In the genomic region with DNA sequence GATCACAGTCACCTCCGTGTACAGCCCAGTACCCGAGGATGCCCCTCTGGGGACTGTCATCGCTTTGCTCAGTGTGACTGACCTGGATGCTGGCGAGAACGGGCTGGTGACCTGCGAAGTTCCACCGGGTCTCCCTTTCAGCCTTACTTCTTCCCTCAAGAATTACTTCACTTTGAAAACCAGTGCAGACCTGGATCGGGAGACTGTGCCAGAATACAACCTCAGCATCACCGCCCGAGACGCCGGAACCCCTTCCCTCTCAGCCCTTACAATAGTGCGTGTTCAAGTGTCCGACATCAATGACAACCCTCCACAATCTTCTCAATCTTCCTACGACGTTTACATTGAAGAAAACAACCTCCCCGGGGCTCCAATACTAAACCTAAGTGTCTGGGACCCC, we compare ENCODE assay signal across 10 cellular contexts. TPM values are rescaled to one million over a fixed set of nuclear protein-coding genes. Genes with fewer than 3 reads are reported as not detected.
A peak's percentile ranks its signal among the peaks of the same experiment; 100 is the strongest.
DNase-seq lines count a peak whose midpoint lies in the region; FAIRE-seq and TF ChIP-seq lines count a peak whose summit lies in the region.
"Had no signal": no experiment of that assay in that cellular context is flagged by ENCODE, and none has a peak within 500 bp of the region (broad histone marks: within the 10 kb centered on the region; RNA-seq: fewer than 3 reads in every experiment).

No MANE protein-coding gene starts in this region.

- no peaks in the 10 kb centered on the region for H3K9me2 ChIP-seq in neural cell (ENCODE audit: insufficient read depth, low read length)

- TF ChIP-seq EP300 in neural cell (conservative IDR thresholded peaks at IDR 0.05; ENCODE audit: poor library complexity, severe bottlenecking): no peak

- TF ChIP-seq POLR2A in H54 (IDR thresholded peaks at IDR 0.05; ENCODE audit: low read depth, low read length): no peak

- peaks cover 5% of the 10 kb centered on the region; the same call in 1 of the 2 replicates for H3K36me3 ChIP-seq in BE2C
- peaks cover 32% of the 10 kb centered on the region for H3K36me3 ChIP-seq in MG63
- H3K36me3 ChIP-seq in effector memory CD4-positive, alpha-beta T cell (ENCODE audit: control insufficient read depth, insufficient read depth, low read length): no peaks in the 10 kb centered on the region
- H3K36me3 ChIP-seq in neural cell (ENCODE audit: insufficient read depth, low read length): peaks cover 29% of the 10 kb centered on the region

- no peak overlapping the region for H3K9ac ChIP-seq in neural cell (ENCODE audit: low read length)

- H4K20me1 ChIP-seq in neural cell (ENCODE audit: insufficient read depth): no peaks in the 10 kb centered on the region

- no peak for FAIRE-seq in H54 (lab: Jason Lieb, UNC)

- no peak overlapping the region for H3K4me2 ChIP-seq in neural cell (ENCODE audit: low read length)

- peaks cover 8% of the 10 kb centered on the region for H3K79me2 ChIP-seq in neural cell (replicated peaks; ENCODE audit: insufficient read depth, low read length)

- H3F3A ChIP-seq in neural cell (ENCODE audit: insufficient read depth, low read length, poor library complexity, severe bottlenecking): no peaks in the 10 kb centered on the region

- H3K27me3 ChIP-seq in BE2C: no peaks in the 10 kb centered on the region
- H3K27me3 ChIP-seq in MG63: no peaks in the 10 kb centered on the region
- H3K27me3 ChIP-seq in effector memory CD4-positive, alpha-beta T cell (replicated peaks; ENCODE audit: control insufficient read depth, insufficient read depth, low read length, poor library complexity, severe bottlenecking): peaks cover 26% of the 10 kb centered on the region
- no peaks in the 10 kb centered on the region for H3K27me3 ChIP-seq in neural cell (ENCODE audit: insufficient read depth, low read depth, low read length)

- DNase-seq in BE2C (no peak), MG63 (no peak), H54 (ENCODE audit: insufficient read length, low spot score) (no peak), amniotic stem cell (lab: John Stamatoyannopoulos, UW) (no peak), mesenteric fat pad (ENCODE audit: low spot score) (no peak)
- no peak for DNase-seq in effector memory CD4-positive, alpha-beta T cell
- DNase-seq in activated CD4-positive, CD25-positive, alpha-beta regulatory T cell (lab: John Stamatoyannopoulos, UW): no peak
- DNase-seq: activated CD8-positive, alpha-beta memory T cell treated with anti-CD3 and anti-CD28 coated beads for 24 hours; NCI-H1694 had no signal

- H2AFZ ChIP-seq in neural cell (ENCODE audit: low read depth, low read length): no peak overlapping the region

- no peak for TF ChIP-seq RAD21 in neural cell (conservative IDR thresholded peaks at IDR 0.05)

- H3K9me3 ChIP-seq in BE2C: no peaks in the 10 kb centered on the region
- H3K9me3 ChIP-seq in MG63: no peaks in the 10 kb centered on the region
- H3K9me3 ChIP-seq in effector memory CD4-positive, alpha-beta T cell (ENCODE audit: control insufficient read depth, low read length): no peaks in the 10 kb centered on the region
- H3K9me3 ChIP-seq in neural cell (ENCODE audit: low read length): peaks cover 32% of the 10 kb centered on the region

- H3K4me3 ChIP-seq in BE2C (ENCODE audit: low read depth, low read length) (peak overlapping the region; percentile 95), MG63 (peak overlapping the region; percentile 63), neural cell (ENCODE audit: low read length) (peak overlapping the region; percentile 58)
- peak overlapping the region; percentile 54 for H3K4me3 ChIP-seq in effector memory CD4-positive, alpha-beta T cell (ENCODE audit: insufficient read depth, low read depth, low read length, poor library complexity, severe bottlenecking)

- TF ChIP-seq CTCF in BE2C (IDR thresholded peaks at IDR 0.05; ENCODE audit: low read depth, low read length): no peak
- TF ChIP-seq CTCF in neural cell (IDR thresholded peaks at IDR 0.05; ENCODE audit: poor library complexity, severe bottlenecking): no peak

- H3K4me1 ChIP-seq in BE2C: peaks cover 5% of the 10 kb centered on the region
- H3K4me1 ChIP-seq in effector memory CD4-positive, alpha-beta T cell (ENCODE audit: control insufficient read depth, insufficient read depth, low read length, poor library complexity, severe bottlenecking): peaks cover 9% of the 10 kb centered on the region

- no peak overlapping the region for H3K27ac ChIP-seq in effector memory CD4-positive, alpha-beta T cell (ENCODE audit: insufficient read depth, low read length, poor library complexity, severe bottlenecking)
- no peak overlapping the region for H3K27ac ChIP-seq in neural cell (ENCODE audit: low read length)

TF ChIP-seq in neural cell, 6 proteins besides CTCF, POLR2A, EP300 and RAD21:
- TF ChIP-seq TAF1 (IDR thresholded peaks at IDR 0.05; ENCODE audit: low read depth) (no peak), SMC3 (conservative IDR thresholded peaks at IDR 0.05; ENCODE audit: poor library complexity) (no peak), MXI1 (conservative IDR thresholded peaks at IDR 0.05; ENCODE audit: poor library complexity, severe bottlenecking) (no peak), POLR2AphosphoS5 (IDR thresholded peaks at IDR 0.05) (no peak), EZH2 (IDR thresholded peaks at IDR 0.05; ENCODE audit: borderline replicate concordance, insufficient read depth, low read length, poor library complexity, severe bottlenecking) (no peak)
- TF ChIP-seq, protein P1, sequence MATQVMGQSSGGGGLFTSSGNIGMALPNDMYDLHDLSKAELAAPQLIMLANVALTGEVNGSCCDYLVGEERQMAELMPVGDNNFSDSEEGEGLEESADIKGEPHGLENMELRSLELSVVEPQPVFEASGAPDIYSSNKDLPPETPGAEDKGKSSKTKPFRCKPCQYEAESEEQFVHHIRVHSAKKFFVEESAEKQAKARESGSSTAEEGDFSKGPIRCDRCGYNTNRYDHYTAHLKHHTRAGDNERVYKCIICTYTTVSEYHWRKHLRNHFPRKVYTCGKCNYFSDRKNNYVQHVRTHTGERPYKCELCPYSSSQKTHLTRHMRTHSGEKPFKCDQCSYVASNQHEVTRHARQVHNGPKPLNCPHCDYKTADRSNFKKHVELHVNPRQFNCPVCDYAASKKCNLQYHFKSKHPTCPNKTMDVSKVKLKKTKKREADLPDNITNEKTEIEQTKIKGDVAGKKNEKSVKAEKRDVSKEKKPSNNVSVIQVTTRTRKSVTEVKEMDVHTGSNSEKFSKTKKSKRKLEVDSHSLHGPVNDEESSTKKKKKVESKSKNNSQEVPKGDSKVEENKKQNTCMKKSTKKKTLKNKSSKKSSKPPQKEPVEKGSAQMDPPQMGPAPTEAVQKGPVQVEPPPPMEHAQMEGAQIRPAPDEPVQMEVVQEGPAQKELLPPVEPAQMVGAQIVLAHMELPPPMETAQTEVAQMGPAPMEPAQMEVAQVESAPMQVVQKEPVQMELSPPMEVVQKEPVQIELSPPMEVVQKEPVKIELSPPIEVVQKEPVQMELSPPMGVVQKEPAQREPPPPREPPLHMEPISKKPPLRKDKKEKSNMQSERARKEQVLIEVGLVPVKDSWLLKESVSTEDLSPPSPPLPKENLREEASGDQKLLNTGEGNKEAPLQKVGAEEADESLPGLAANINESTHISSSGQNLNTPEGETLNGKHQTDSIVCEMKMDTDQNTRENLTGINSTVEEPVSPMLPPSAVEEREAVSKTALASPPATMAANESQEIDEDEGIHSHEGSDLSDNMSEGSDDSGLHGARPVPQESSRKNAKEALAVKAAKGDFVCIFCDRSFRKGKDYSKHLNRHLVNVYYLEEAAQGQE (IDR thresholded peaks at IDR 0.05; ENCODE audit: borderline replicate concordance): no peak

RNA-seq across cellular contexts. Expression of a gene that starts 1.4 kb away (rescaled TPM):
- polyA plus RNA-seq in BE2C (2012; ENCODE audit: insufficient read depth, insufficient read length, low read depth): 140 TPM
- total RNA-seq in MG63 (2014; rRNA removed; shearing (Covaris generic); ENCODE audit: low replicate concordance): 42.3 and 49.8 TPM in 2 replicates
- 2.1 and 2.8 TPM in 2 replicates for polyA plus RNA-seq in neural cell
- 11.0 and 11.6 TPM in 2 replicates for polyA minus RNA-seq in neural cell
- 46.8 TPM for total RNA-seq in mesenteric fat pad

RNA-seq across cellular contexts. Expression of a gene that starts 7.7 kb away (rescaled TPM):
- polyA plus RNA-seq in BE2C (2012; ENCODE audit: insufficient read depth, insufficient read length, low read depth): 8.0 TPM
- total RNA-seq in MG63 (2014; rRNA removed; shearing (Covaris generic); ENCODE audit: low replicate concordance): not detected in 2 replicates
- 4.3 and 6.4 TPM in 2 replicates for polyA plus RNA-seq in neural cell
- 25.3 and 28.7 TPM in 2 replicates for polyA minus RNA-seq in neural cell
- total RNA-seq in mesenteric fat pad: 1.7 TPM

RNA-seq across cellular contexts. Expression of a gene that starts 11.7 kb away (rescaled TPM):
- polyA plus RNA-seq in BE2C (2012; ENCODE audit: insufficient read depth, insufficient read length, low read depth): 12.3 TPM
- 0.46 TPM in 1 of 2 replicates, not detected in the other for total RNA-seq in MG63 (2014; rRNA removed; shearing (Covaris generic); ENCODE audit: low replicate concordance)
- polyA plus RNA-seq in neural cell: 0.51 and 0.54 TPM in 2 replicates
- 5.1 and 7.4 TPM in 2 replicates for polyA minus RNA-seq in neural cell
- 1.1 TPM for total RNA-seq in mesenteric fat pad

RNA-seq across cellular contexts. Expression of a gene that starts 46.9 kb away (rescaled TPM):
- 2.4 TPM for polyA plus RNA-seq in BE2C (2012; ENCODE audit: insufficient read depth, insufficient read length, low read depth)
- not detected in 2 replicates for total RNA-seq in MG63 (2014; rRNA removed; shearing (Covaris generic); ENCODE audit: low replicate concordance)
- polyA plus RNA-seq in neural cell: 0.11 and 0.56 TPM in 2 replicates
- polyA minus RNA-seq in neural cell: 11.7 and 13.5 TPM in 2 replicates
- total RNA-seq in mesenteric fat pad: 4.6 TPM

RNA-seq across cellular contexts. Expression of a gene that starts 56.3 kb away (rescaled TPM):
- 1.3 TPM for polyA plus RNA-seq in BE2C (2012; ENCODE audit: insufficient read depth, insufficient read length, low read depth)
- total RNA-seq in MG63 (2014; rRNA removed; shearing (Covaris generic); ENCODE audit: low replicate concordance): not detected in 2 replicates
- polyA plus RNA-seq in neural cell: 0.32 and 0.62 TPM in 2 replicates
- 15.3 and 21.2 TPM in 2 replicates for polyA minus RNA-seq in neural cell
- 3.1 TPM for total RNA-seq in mesenteric fat pad
